ENCODE assay signal across 9 cellular contexts in the genomic region with DNA sequence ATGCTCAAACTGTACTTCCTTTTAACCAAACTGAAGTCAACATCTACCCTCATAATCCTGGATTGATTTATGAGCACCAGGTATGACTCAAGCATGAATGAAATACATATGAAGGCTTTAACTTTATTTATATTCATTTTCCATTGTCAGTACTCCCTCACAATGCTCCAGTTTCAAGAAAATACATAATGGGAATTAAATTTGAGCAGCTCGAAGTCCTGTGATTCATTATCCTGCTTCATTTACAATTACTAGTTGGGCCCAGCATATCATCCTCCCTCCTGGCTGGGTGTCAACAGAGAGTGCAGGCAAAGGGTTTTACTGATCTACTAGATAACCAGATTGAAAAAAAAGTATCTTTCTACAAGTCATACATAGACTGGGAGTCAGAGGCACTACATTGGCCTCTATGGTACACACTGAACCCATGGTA. TPM values are rescaled to one million over a fixed set of nuclear protein-coding genes. Genes with fewer than 3 reads are reported as not detected.
A peak's percentile ranks its signal among the peaks of the same experiment; 100 is the strongest.
DNase-seq lines count a peak whose midpoint lies in the region; ATAC-seq lines count a peak whose summit lies in the region.
"Had no signal": no experiment of that assay in that cellular context is flagged by ENCODE, and none has a peak within 500 bp of the region (broad histone marks: within the 10 kb centered on the region; RNA-seq: fewer than 3 reads in every experiment).

No MANE protein-coding gene starts in this region.

- peak; percentile 26 for DNase-seq in stimulated activated CD4-positive, alpha-beta T cell treated with anti-CD3 and anti-CD28 coated beads, Interleukin-15, amount 100 ng/mL, for 24 hours
- DNase-seq in stimulated activated CD4-positive, alpha-beta T cell treated with anti-CD3 and anti-CD28 coated beads, Interleukin-4, amount 100 ng/mL, for 4 hours = no peak
- no peak for DNase-seq in naive thymus-derived CD8-positive, alpha-beta T cell
- DNase-seq in central memory CD4-positive, alpha-beta T cell = no peak
- DNase-seq in islet precursor cell (no peak), superior temporal gyrus (ENCODE audit: extremely low spot score) (no peak)
- DNase-seq: RPMI8226 had no signal

- peak in 1 of 2 donors; percentile 37 for ATAC-seq in naive thymus-derived CD8-positive, alpha-beta T cell
- ATAC-seq in HG03342 (IDR thresholded peaks at IDR 0.05; ENCODE audit: unreplicated experiment) = no peak

- H3K4me1 Mint-ChIP-seq in naive thymus-derived CD8-positive, alpha-beta T cell = peaks cover 18 to 91% (median 78%) of the 10 kb centered on the region in 4 donors

- H3K9me3 Mint-ChIP-seq in naive thymus-derived CD8-positive, alpha-beta T cell = no peaks in the 10 kb centered on the region

- H3K27ac ChIP-seq in cingulate gyrus (ENCODE audit: low read depth, low read length) = peak overlapping the region; percentile 32

- H3K27me3 Mint-ChIP-seq in naive thymus-derived CD8-positive, alpha-beta T cell = no peaks in the 10 kb centered on the region

- peak overlapping the region; percentile 40 to 78 (median 68) for H3K4me3 Mint-ChIP-seq in naive thymus-derived CD8-positive, alpha-beta T cell

- peak overlapping the region; percentile 89 to 99 (median 99) for H3K27ac Mint-ChIP-seq in naive thymus-derived CD8-positive, alpha-beta T cell

- peaks cover 4 to 94% (median 57%) of the 10 kb centered on the region in 3 donors for H3K36me3 Mint-ChIP-seq in naive thymus-derived CD8-positive, alpha-beta T cell

- POLR2A ChIA-PET in naive thymus-derived CD8-positive, alpha-beta T cell (lab: Charles Lee) = interaction anchor here (0.7 to 3.5 kb wide), 3 partner anchors 11 to 32 kb away, joined by 3 to 18 read pairs (median 16); no protein-coding TSS in a partner anchor

RNA-seq across cellular contexts. Expression of a gene that starts 10.1 kb away (rescaled TPM):
- 100 to 1,000 TPM; 204 to 220 TPM for total RNA-seq in naive thymus-derived CD8-positive, alpha-beta T cell
- 100 to 1,000 TPM; 212 to 247 (median 219) TPM for polyA plus RNA-seq in naive thymus-derived CD8-positive, alpha-beta T cell
